Comparison of ENCODE assay signal across 16 cellular contexts in the genomic region with DNA sequence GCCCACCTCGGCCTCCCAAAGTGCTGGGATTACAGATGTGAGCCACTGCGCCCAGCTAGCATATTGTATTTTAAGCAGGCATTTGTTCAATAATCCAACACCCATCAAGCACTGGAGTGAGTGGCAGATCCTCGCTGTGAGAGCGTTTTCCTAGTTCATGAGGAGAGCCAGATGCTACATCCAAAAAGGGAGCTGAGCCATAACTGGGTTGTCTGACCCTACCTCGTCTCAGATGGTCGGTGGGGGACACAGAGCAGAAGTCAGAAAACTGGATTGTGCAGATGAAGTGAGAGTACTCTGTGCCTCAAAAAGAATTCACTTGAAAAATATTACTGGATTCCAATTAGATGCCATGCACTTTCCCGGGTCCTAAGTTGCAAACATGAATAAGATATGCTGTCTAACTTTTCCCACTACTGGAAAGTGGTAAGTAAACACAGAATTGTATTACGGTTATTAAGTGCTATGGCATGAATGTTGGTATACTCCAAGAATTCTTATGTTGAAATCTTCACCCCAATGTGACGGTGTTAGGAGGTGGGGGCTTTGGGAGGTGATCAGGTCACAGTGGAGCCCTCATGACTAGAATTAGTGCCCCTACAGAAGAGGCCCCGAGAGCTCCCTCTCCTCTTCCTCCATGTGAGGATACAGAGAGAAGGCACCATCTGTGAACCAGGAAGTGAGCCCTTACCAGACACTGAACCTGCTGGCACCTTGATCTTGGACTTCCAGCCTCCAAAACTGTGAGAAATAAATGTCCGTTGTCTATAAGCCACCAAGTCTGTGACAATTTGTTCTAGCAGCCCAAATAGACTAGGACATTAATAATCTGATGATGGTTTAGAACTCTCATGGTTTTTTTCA.
"Had no signal": no experiment of that assay in that cellular context is flagged by ENCODE, and none has a peak within 500 bp of the region (broad histone marks: within the 10 kb centered on the region; RNA-seq: fewer than 3 reads in every experiment).

No MANE protein-coding gene starts in this region.

- H3K4me3 ChIP-seq: esophagus squamous epithelium, heart right ventricle had no signal

- ATAC-seq: activated CD4-positive, alpha-beta T cell treated with anti-CD3 and anti-CD28 coated beads for 36 hours; activated naive CD4-positive, alpha-beta T cell treated with anti-CD3 and anti-CD28 coated beads, Interleukin-2, amount 50 U/mL, for 72 hours; heart right ventricle; natural killer cell treated with Interleukin-12 subunit alpha and Interleukin-12 subunit beta and Interleukin-15 and Interleukin-18, amount 100 ng/mL, for 72 hours had no signal

- FAIRE-seq: endothelial cell of umbilical vein, TTC549, urothelium cell line had no signal

- DNase-seq: activated CD4-positive, alpha-beta memory T cell treated with anti-CD3 and anti-CD28 coated beads for 36 hours; activated CD4-positive, alpha-beta T cell treated with anti-CD3 and anti-CD28 coated beads for 36 hours; activated gamma-delta T cell treated with Interleukin-2 at 50 U/mL for 16 hours; activated T-cell treated with anti-CD3 and anti-CD28 coated beads for 4 hours; dermis blood vessel endothelial cell; effector memory CD4-positive, alpha-beta T cell; esophagus squamous epithelium; heart right ventricle; kidney glomerular epithelial cell; left ventricle myocardium superior; stimulated activated naive CD4-positive, alpha-beta T cell had no signal

- H3K36me3 ChIP-seq: esophagus squamous epithelium, heart right ventricle had no signal

- H3K9me3 ChIP-seq: esophagus squamous epithelium, heart right ventricle had no signal

- H3K27me3 ChIP-seq: esophagus squamous epithelium, heart right ventricle had no signal
